1 cellular context compared by ENCODE assay signal in genomic region chr12:121057794-121058193, GRCh38.
TF ChIP-seq lines count a peak whose summit lies in the region.

No MANE protein-coding gene starts in this region.

TF ChIP-seq in GM12878, 131 proteins besides CTCF, POLR2A, EP300 and RAD21 (continued from another document):
- TF ChIP-seq ZSCAN29 (IDR thresholded peaks at IDR 0.05) (no peak), RB1 (IDR thresholded peaks at IDR 0.05; ENCODE audit: borderline replicate concordance) (no peak), USF2 (IDR thresholded peaks at IDR 0.05; ENCODE audit: borderline replicate concordance, low read depth, low read length) (no peak)
